In genomic region chr17:49543860-49544259, GRCh38 we compare ENCODE assay signal across 23 cellular contexts. TPM values are rescaled to one million over a fixed set of nuclear protein-coding genes. Genes with fewer than 3 reads are reported as not detected.
"Had no signal": no experiment of that assay in that cellular context is flagged by ENCODE, and none has a peak within 500 bp of the region (broad histone marks: within the 10 kb centered on the region; RNA-seq: fewer than 3 reads in every experiment).

No MANE protein-coding gene starts in this region.

- DNase-seq: dorsolateral prefrontal cortex; effector CD4-positive, alpha-beta T cell; foreskin fibroblast; gastrocnemius medialis; kidney glomerular epithelial cell; left ventricle myocardium superior; lower lobe of right lung; natural killer cell; stimulated activated CD4-positive, alpha-beta T cell treated with anti-CD3 and anti-CD28 coated beads, Interleukin-12 subunit alpha, Interleukin-12 subunit beta, amount 100 ng/mL, for 4 hours; stimulated activated CD4-positive, alpha-beta T cell treated with anti-CD3 and anti-CD28 coated beads, Interleukin-2, amount 100 ng/mL, for 24 hours; stimulated activated CD4-positive, alpha-beta T cell treated with anti-CD3 and anti-CD28 coated beads, Interleukin-4, amount 100 ng/mL, for 24 hours; stimulated activated naive CD4-positive, alpha-beta T cell treated with Interleukin-2 at 50 U/mL for 16 hours; substantia nigra; testis had no signal

- H3K27me3 ChIP-seq: gastrocnemius medialis, testis had no signal

- H3K4me2 ChIP-seq: smooth muscle cell had no signal

- H2AFZ ChIP-seq: parathyroid adenoma had no signal

- ATAC-seq: esophagus mucosa; gastrocnemius medialis; left ventricle myocardium superior; lower lobe of right lung; natural killer cell; sciatic nerve; stimulated activated effector memory CD8-positive, alpha-beta T cell treated with anti-CD3 and anti-CD28 coated beads, Interleukin-12 subunit alpha, Interleukin-12 subunit beta, amount 100 ng/mL, for 72 hours had no signal

- H3K9me3 ChIP-seq: gastrocnemius medialis, testis, tibial artery had no signal

- H3K4me3 ChIP-seq: dorsolateral prefrontal cortex, gastrocnemius medialis, lower lobe of right lung, smooth muscle cell, testis, tibial artery had no signal

- H3K4me1 ChIP-seq: gastrocnemius medialis, lower lobe of right lung, parathyroid adenoma had no signal

- H3K9ac ChIP-seq: parathyroid adenoma had no signal

- H3K27ac ChIP-seq: dorsolateral prefrontal cortex, epithelial cell of prostate, gastrocnemius medialis, lower lobe of right lung, parathyroid adenoma, testis, tibial artery had no signal

- H3K36me3 ChIP-seq: gastrocnemius medialis, lower lobe of right lung, tibial artery had no signal

RNA-seq across cellular contexts. Expression of gene NXPH3, which starts 31.8 kb away (rescaled TPM):
- total RNA-seq: mononuclear cell, natural killer cell had no signal

RNA-seq across cellular contexts. Expression of gene NGFR, which starts 48.8 kb away (rescaled TPM):
- total RNA-seq: glomerular endothelial cell had no signal
